Comparison of ENCODE assay signal across 19 cellular contexts in genomic region chr4:148874331-148874730, GRCh38.
A peak's percentile ranks its signal among the peaks of the same experiment; 100 is the strongest.
DNase-seq lines count a peak whose midpoint lies in the region; ATAC-seq and TF ChIP-seq lines count a peak whose summit lies in the region.
"Had no signal": no experiment of that assay in that cellular context is flagged by ENCODE, and none has a peak within 500 bp of the region (broad histone marks: within the 10 kb centered on the region; RNA-seq: fewer than 3 reads in every experiment).

No MANE protein-coding gene starts in this region.

- no peaks in the 10 kb centered on the region for H4K20me1 ChIP-seq in PC-3 (ENCODE audit: low read length)
- no peaks in the 10 kb centered on the region for H4K20me1 ChIP-seq in hepatocyte (ENCODE audit: insufficient read depth, poor library complexity, severe bottlenecking)

- H3K9me3 ChIP-seq in PC-3 (ENCODE audit: low read length) (no peaks in the 10 kb centered on the region), hepatocyte (ENCODE audit: low read depth) (no peaks in the 10 kb centered on the region), transverse colon (no peaks in the 10 kb centered on the region), Peyer's patch (no peaks in the 10 kb centered on the region)
- H3K9me3 ChIP-seq: heart right ventricle, sigmoid colon had no signal

- POLR2A ChIA-PET in PC-3 (lab: Charles Lee; ENCODE audit: unreplicated experiment), result no interaction called here

- BruUV-seq in PC-3 (replicated peaks; lab: Mats Ljungman, UMichigan), result no TSS peak

- TF ChIP-seq POLR2A in transverse colon (IDR thresholded peaks at IDR 0.05), result no peak
- no peak for TF ChIP-seq POLR2A in Peyer's patch (IDR thresholded peaks at IDR 0.05)

- H3K36me3 ChIP-seq in PC-3 (ENCODE audit: low read depth, low read length) (no peaks in the 10 kb centered on the region), hepatocyte (replicated peaks; ENCODE audit: insufficient read depth, low read depth) (no peaks in the 10 kb centered on the region), transverse colon (no peaks in the 10 kb centered on the region), Peyer's patch (no peaks in the 10 kb centered on the region)
- H3K36me3 ChIP-seq: heart right ventricle, sigmoid colon had no signal

- H3F3A ChIP-seq in PC-3 (ENCODE audit: low read length, unreplicated experiment), result no peaks in the 10 kb centered on the region

- no peak; the same call in 1 of the 2 replicates for ATAC-seq in PC-3
- ATAC-seq in GM19452 (IDR thresholded peaks at IDR 0.05; ENCODE audit: unreplicated experiment), result no peak
- no peak for ATAC-seq in HG03432 (IDR thresholded peaks at IDR 0.05; ENCODE audit: unreplicated experiment)
- ATAC-seq: effector memory CD8-positive, alpha-beta T cell; heart right ventricle; natural killer cell had no signal

- no peak overlapping the region for H3K9ac ChIP-seq in PC-3 (ENCODE audit: low read length)

- H3K79me2 ChIP-seq in PC-3 (ENCODE audit: low read length) (no peaks in the 10 kb centered on the region), hepatocyte (no peaks in the 10 kb centered on the region)

- H2AFZ ChIP-seq in PC-3 (ENCODE audit: low read length) (no peak overlapping the region), hepatocyte (no peak overlapping the region)

- H3K27me3 ChIP-seq in PC-3 (ENCODE audit: low read length) (no peaks in the 10 kb centered on the region), hepatocyte (no peaks in the 10 kb centered on the region), transverse colon (no peaks in the 10 kb centered on the region), Peyer's patch (no peaks in the 10 kb centered on the region)
- H3K27me3 ChIP-seq: heart right ventricle, sigmoid colon had no signal

- WGBS in hepatocyte (ENCODE audit: low lambda C conversion rate, missing lambda C conversion rate), result 5% methylated on average over 2 of the region's 2 CpGs
- 6 to 16% methylated on average over 2 of the region's 2 CpGs for WGBS in transverse colon (ENCODE audit: low coverage in 1 of 2), 2 donors

- CTCF ChIA-PET in PC-3 (lab: Charles Lee), result interaction anchor here (0.5 kb wide), 1 partner anchor 90 kb away, joined by 3 read pairs; no protein-coding TSS in a partner anchor

- TF ChIP-seq EP300 in transverse colon (IDR thresholded peaks at IDR 0.05; ENCODE audit: low read depth), result no peak

- H3K9me2 ChIP-seq in PC-3 (replicated peaks; ENCODE audit: low read length) (no peaks in the 10 kb centered on the region), hepatocyte (replicated peaks; ENCODE audit: insufficient read depth) (no peaks in the 10 kb centered on the region)

- H3K4me3 ChIP-seq in PC-3 (ENCODE audit: low read length), result no peak overlapping the region
- H3K4me3 ChIP-seq in hepatocyte, result no peak overlapping the region
- H3K4me3 ChIP-seq in transverse colon, result no peak overlapping the region
- no peak overlapping the region for H3K4me3 ChIP-seq in Peyer's patch
- H3K4me3 ChIP-seq: heart right ventricle, sigmoid colon had no signal

- H3K27ac ChIP-seq in PC-3 (ENCODE audit: low read length), result no peak overlapping the region
- no peak overlapping the region for H3K27ac ChIP-seq in hepatocyte
- no peak overlapping the region for H3K27ac ChIP-seq in transverse colon
- H3K27ac ChIP-seq in Peyer's patch, result no peak overlapping the region
- H3K27ac ChIP-seq: heart right ventricle, sigmoid colon had no signal

- no peak overlapping the region for H3K4me2 ChIP-seq in PC-3 (ENCODE audit: low read length)
- no peak overlapping the region for H3K4me2 ChIP-seq in hepatocyte

- in situ Hi-C loops in transverse colon (cut with MboI; ENCODE audit: low pct_ligation_motif_present in 1 of 4, low pct_unique_long_range_greater_than_20kb in 1 of 4, low sequenced_read_pairs in 3 of 4), result no loop called here

- TF ChIP-seq CTCF in PC-3 (conservative IDR thresholded peaks at IDR 0.05; ENCODE audit: low read depth, low read length) (0 out of 2 replicates have a peak, but pooled peaks have one; percentile 13), hepatocyte (IDR thresholded peaks at IDR 0.05; ENCODE audit: poor library complexity) (peak; percentile 22), transverse colon (IDR thresholded peaks at IDR 0.05) (peak in 2 of 5 experiments; percentile 11 to 13), Peyer's patch (IDR thresholded peaks at IDR 0.05) (peak in 3 of 6 experiments; percentile 14 to 25 (median 21))

- DNase-seq in NCI-H82 (lab: John Stamatoyannopoulos, UW), result peak; percentile 6
- DNase-seq in NCI-H82 treated with DMSO at 0.1 percent for 48 hours (lab: John Stamatoyannopoulos, UW; ENCODE audit: unreplicated experiment), result no peak
- DNase-seq in PC-3, result peak; percentile 20
- DNase-seq in hepatocyte (ENCODE audit: low spot score), result peak; percentile 28
- peak; percentile 15 for DNase-seq in transverse colon
- DNase-seq in Peyer's patch, result no peak
- DNase-seq: 8988T; Calu3; effector memory CD8-positive, alpha-beta T cell; heart right ventricle; KBM-7; mesenchymal stem cell; natural killer cell; NCI-H187; NCI-H2227 treated with DMSO at 0.1 percent for 48 hours; sigmoid colon; substantia nigra had no signal

- intact Hi-C loops in PC-3 (cut with micrococcal nuclease) (no loop called here), transverse colon (cut with DNase I; ENCODE audit: low total_unique reads) (no loop called here)

- H3K4me1 ChIP-seq in PC-3 (ENCODE audit: insufficient read depth, low read length) (no peaks in the 10 kb centered on the region), hepatocyte (ENCODE audit: insufficient read depth) (no peaks in the 10 kb centered on the region), transverse colon (no peaks in the 10 kb centered on the region), Peyer's patch (no peaks in the 10 kb centered on the region)
- H3K4me1 ChIP-seq: heart right ventricle, sigmoid colon had no signal

Comparison
In these comparisons a context has a peak if more than half of its experiments do, and no peak if none do; other contexts are left out.
1. DNase-seq: peak in NCI-H82 (single experiment), PC-3 (single experiment), hepatocyte (single experiment) and transverse colon (single experiment); none in NCI-H82 treated with DMSO at 0.1 percent for 48 hours (single experiment) and Peyer's patch (0 of 3).